In the genomic region with DNA sequence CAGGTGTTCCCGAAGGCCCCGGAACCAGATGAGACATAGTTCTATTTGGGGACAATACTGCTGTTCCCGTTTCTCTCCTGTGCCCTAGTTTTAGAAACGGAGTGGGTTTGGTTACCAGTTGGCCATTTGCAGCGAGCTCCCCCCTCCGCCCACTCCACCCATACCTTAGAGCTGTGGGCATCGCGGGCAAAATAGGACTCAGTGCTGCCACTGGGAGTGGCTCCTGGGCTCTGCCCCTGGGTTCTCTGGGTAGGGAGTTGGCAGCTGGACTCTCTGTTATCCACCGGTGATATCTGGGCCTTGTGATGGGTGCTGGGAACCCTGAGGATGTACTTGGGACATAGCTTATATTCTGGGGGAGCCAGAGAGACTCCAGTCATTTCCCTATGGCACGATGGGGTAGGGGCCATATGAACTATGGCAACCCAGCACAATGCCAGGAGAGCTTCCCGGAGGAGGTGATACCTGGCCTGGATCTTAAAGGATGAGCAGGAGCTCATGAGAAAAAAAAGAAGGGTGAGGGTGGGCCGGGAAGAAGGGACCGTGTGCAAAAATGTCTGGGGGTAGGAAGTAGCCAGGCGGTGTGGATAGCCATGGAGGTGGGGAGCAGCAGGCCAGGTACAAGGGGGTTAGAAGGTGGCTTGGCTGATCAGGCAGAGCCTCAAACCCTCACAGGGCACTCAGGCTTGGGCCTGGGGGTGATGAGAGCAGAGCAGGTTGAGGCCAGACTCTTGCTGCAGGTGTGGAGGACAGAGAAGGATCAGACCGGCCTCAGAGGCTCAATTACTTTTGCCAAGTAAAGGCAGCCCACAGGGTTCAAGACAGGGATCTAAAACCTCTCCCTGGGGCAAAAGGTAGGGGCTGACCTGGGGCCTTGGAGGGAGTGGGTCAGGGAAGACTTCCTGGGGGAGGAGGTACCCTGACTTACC, we compare ENCODE assay signal across 13 cellular contexts. TPM values are rescaled to one million over a fixed set of nuclear protein-coding genes. Genes with fewer than 3 reads are reported as not detected.
DNase-seq lines count a peak whose midpoint lies in the region; ATAC-seq, FAIRE-seq and TF ChIP-seq lines count a peak whose summit lies in the region.
"Had no signal": no experiment of that assay in that cellular context is flagged by ENCODE, and none has a peak within 500 bp of the region (broad histone marks: within the 10 kb centered on the region; RNA-seq: fewer than 3 reads in every experiment).

No MANE protein-coding gene starts in this region.

- H3K4me1 ChIP-seq in endodermal cell (ENCODE audit: control insufficient read depth, insufficient read depth, low read length) (no peaks in the 10 kb centered on the region), osteoblast (ENCODE audit: insufficient read depth, low read length) (peaks cover 10% of the 10 kb centered on the region)

- peak overlapping the region; percentile 75 to 82 for H3K27ac Mint-ChIP-seq in stimulated activated naive CD8-positive, alpha-beta T cell treated with anti-CD3 and anti-CD28 coated beads, Interleukin-15, amount 100 ng/mL, for 72 hours
- peak overlapping the region; percentile 76 for H3K27ac Mint-ChIP-seq in endodermal cell
- H3K27ac Mint-ChIP-seq in activated T-helper 2 cell treated with anti-CD3 and anti-CD28 coated beads, Interferon-gamma antibody, Interleukin-2, Interleukin-4, amounts not matched to agents 10 μg/mL and 5 μg/mL and 100 μg/mL, durations not matched to agents 14 hours and 24 hours and 36 hours = no peak overlapping the region
- H3K27ac Mint-ChIP-seq: activated CD8-positive, alpha-beta T cell treated with anti-CD3 and anti-CD28 coated beads for 36 hours had no signal

- WGBS in endodermal cell (ENCODE audit: insufficient coverage in 1 of 2, insufficient read length in 1 of 2), 2 experiments = 95 to 96% methylated on average over 12 to 15 of the region's 15 CpGs

- intact Hi-C loops in activated T-helper 2 cell treated with anti-CD3 and anti-CD28 coated beads, Interferon-gamma antibody, Interleukin-2, Interleukin-4, amounts not matched to agents 10 μg/mL and 5 μg/mL and 100 μg/mL, durations not matched to agents 14 hours and 24 hours and 36 hours (cut with micrococcal nuclease) = no loop called here

- H3K4me3 ChIP-seq in endodermal cell (ENCODE audit: low read length) = no peak overlapping the region
- H3K4me3 ChIP-seq in osteoblast (ENCODE audit: insufficient read depth, low read length) = no peak overlapping the region

- TF ChIP-seq CTCF in endodermal cell (conservative IDR thresholded peaks at IDR 0.05) (no peak), osteoblast (IDR thresholded peaks at IDR 0.05; ENCODE audit: extremely low read depth, low read depth, low read length) (no peak)

- peaks cover 0 to 6% of the 10 kb centered on the region in 2 donors for H3K9me3 Mint-ChIP-seq in stimulated activated naive CD8-positive, alpha-beta T cell treated with anti-CD3 and anti-CD28 coated beads, Interleukin-15, amount 100 ng/mL, for 72 hours
- H3K9me3 Mint-ChIP-seq in endodermal cell = no peaks in the 10 kb centered on the region
- H3K9me3 Mint-ChIP-seq in activated T-helper 2 cell treated with anti-CD3 and anti-CD28 coated beads, Interferon-gamma antibody, Interleukin-2, Interleukin-4, amounts not matched to agents 10 μg/mL and 5 μg/mL and 100 μg/mL, durations not matched to agents 14 hours and 24 hours and 36 hours = no peaks in the 10 kb centered on the region
- H3K9me3 Mint-ChIP-seq: activated CD8-positive, alpha-beta T cell treated with anti-CD3 and anti-CD28 coated beads for 36 hours; effector memory CD8-positive, alpha-beta T cell had no signal

- H3K4me3 Mint-ChIP-seq in stimulated activated naive CD8-positive, alpha-beta T cell treated with anti-CD3 and anti-CD28 coated beads, Interleukin-15, amount 100 ng/mL, for 72 hours = no peak overlapping the region
- no peak overlapping the region for H3K4me3 Mint-ChIP-seq in endodermal cell
- H3K4me3 Mint-ChIP-seq in activated T-helper 2 cell treated with anti-CD3 and anti-CD28 coated beads, Interferon-gamma antibody, Interleukin-2, Interleukin-4, amounts not matched to agents 10 μg/mL and 5 μg/mL and 100 μg/mL, durations not matched to agents 14 hours and 24 hours and 36 hours (ENCODE audit: low read depth) = no peak overlapping the region
- H3K4me3 Mint-ChIP-seq: activated CD8-positive, alpha-beta T cell treated with anti-CD3 and anti-CD28 coated beads for 36 hours; effector memory CD8-positive, alpha-beta T cell had no signal

- FAIRE-seq in GM12892 (lab: Jason Lieb, UNC) = no peak
- FAIRE-seq: GM19239 had no signal

- peaks cover 31% of the 10 kb centered on the region for H3K36me3 Mint-ChIP-seq in endodermal cell (ENCODE audit: low read depth)
- H3K36me3 Mint-ChIP-seq in activated T-helper 2 cell treated with anti-CD3 and anti-CD28 coated beads, Interferon-gamma antibody, Interleukin-2, Interleukin-4, amounts not matched to agents 10 μg/mL and 5 μg/mL and 100 μg/mL, durations not matched to agents 14 hours and 24 hours and 36 hours (ENCODE audit: low read depth) = no peaks in the 10 kb centered on the region

- no peak overlapping the region for H3K4me2 ChIP-seq in osteoblast (ENCODE audit: insufficient read depth, low read length)

- H3K9ac ChIP-seq in endodermal cell (ENCODE audit: extremely low read depth, low read length, poor library complexity, severe bottlenecking) = no peak overlapping the region

- no peak for DNase-seq in stimulated activated naive CD8-positive, alpha-beta T cell treated with anti-CD3 and anti-CD28 coated beads, Interleukin-15, amount 100 ng/mL, for 72 hours
- DNase-seq in stimulated activated naive CD8-positive, alpha-beta T cell treated with anti-CD3 and anti-CD28 coated beads, Interleukin-15, Interleukin-2, amounts not matched to agents 100 U/mL and 50 U/mL, for 24 hours = no peak
- DNase-seq in endodermal cell = peak; percentile 26
- DNase-seq in osteoblast (ENCODE audit: insufficient read length, low spot score, missing footprints) = peak; percentile 67
- no peak for DNase-seq in activated T-helper 2 cell treated with anti-CD3 and anti-CD28 coated beads, Interferon-gamma antibody, Interleukin-2, Interleukin-4, amounts not matched to agents 10 μg/mL and 5 μg/mL and 100 μg/mL, durations not matched to agents 14 hours and 24 hours and 36 hours (ENCODE audit: low spot score)
- no peak for DNase-seq in effector CD8-positive, alpha-beta T cell (lab: John Stamatoyannopoulos, UW)
- DNase-seq in NCI-H226 = no peak
- no peak for DNase-seq in GM12892 (ENCODE audit: insufficient read length)
- DNase-seq: activated CD8-positive, alpha-beta T cell treated with anti-CD3 and anti-CD28 coated beads for 36 hours; activated gamma-delta T cell; effector memory CD8-positive, alpha-beta T cell; foreskin keratinocyte had no signal

- no peak for TF ChIP-seq POLR2A in GM12892 (IDR thresholded peaks at IDR 0.05; ENCODE audit: low read depth, low read length)

- peaks cover 51% of the 10 kb centered on the region for H3K36me3 ChIP-seq in endodermal cell (ENCODE audit: control insufficient read depth, insufficient read depth, low read length)
- H3K36me3 ChIP-seq in osteoblast (ENCODE audit: insufficient read depth, low read length) = peaks cover 21% of the 10 kb centered on the region

- H3K4me1 Mint-ChIP-seq in stimulated activated naive CD8-positive, alpha-beta T cell treated with anti-CD3 and anti-CD28 coated beads, Interleukin-15, amount 100 ng/mL, for 72 hours = no peaks in the 10 kb centered on the region
- peaks cover 9% of the 10 kb centered on the region for H3K4me1 Mint-ChIP-seq in endodermal cell
- H3K4me1 Mint-ChIP-seq in activated T-helper 2 cell treated with anti-CD3 and anti-CD28 coated beads, Interferon-gamma antibody, Interleukin-2, Interleukin-4, amounts not matched to agents 10 μg/mL and 5 μg/mL and 100 μg/mL, durations not matched to agents 14 hours and 24 hours and 36 hours (ENCODE audit: low read depth) = no peaks in the 10 kb centered on the region

- H2AFZ ChIP-seq in osteoblast (ENCODE audit: low read length) = no peak overlapping the region

- H3K27ac ChIP-seq in endodermal cell (ENCODE audit: low read depth, low read length) (no peak overlapping the region), osteoblast (ENCODE audit: low read depth, low read length) (no peak overlapping the region)
- H3K27ac ChIP-seq: foreskin keratinocyte had no signal

- H3K9me3 ChIP-seq in endodermal cell (ENCODE audit: control insufficient read depth, low read length) (no peaks in the 10 kb centered on the region), osteoblast (ENCODE audit: low read depth, low read length) (no peaks in the 10 kb centered on the region)

- H3K27me3 Mint-ChIP-seq in stimulated activated naive CD8-positive, alpha-beta T cell treated with anti-CD3 and anti-CD28 coated beads, Interleukin-15, amount 100 ng/mL, for 72 hours = no peaks in the 10 kb centered on the region
- no peaks in the 10 kb centered on the region for H3K27me3 Mint-ChIP-seq in endodermal cell (ENCODE audit: insufficient read depth)
- no peaks in the 10 kb centered on the region for H3K27me3 Mint-ChIP-seq in activated T-helper 2 cell treated with anti-CD3 and anti-CD28 coated beads, Interferon-gamma antibody, Interleukin-2, Interleukin-4, amounts not matched to agents 10 μg/mL and 5 μg/mL and 100 μg/mL, durations not matched to agents 14 hours and 24 hours and 36 hours (ENCODE audit: low read depth)
- H3K27me3 Mint-ChIP-seq: activated CD8-positive, alpha-beta T cell treated with anti-CD3 and anti-CD28 coated beads for 36 hours; effector memory CD8-positive, alpha-beta T cell had no signal

- ATAC-seq in stimulated activated naive CD8-positive, alpha-beta T cell treated with anti-CD3 and anti-CD28 coated beads, Interleukin-15, amount 100 ng/mL, for 72 hours = no peak
- no peak for ATAC-seq in stimulated activated naive CD8-positive, alpha-beta T cell treated with anti-CD3 and anti-CD28 coated beads, Interleukin-15, Interleukin-2, amounts not matched to agents 100 U/mL and 50 U/mL, for 24 hours
- ATAC-seq: activated CD8-positive, alpha-beta T cell treated with anti-CD3 and anti-CD28 coated beads for 36 hours; effector memory CD8-positive, alpha-beta T cell; foreskin keratinocyte had no signal

- H3K27me3 ChIP-seq in endodermal cell (ENCODE audit: control insufficient read depth, insufficient read depth, low read length, poor library complexity, severe bottlenecking) = no peaks in the 10 kb centered on the region
- no peaks in the 10 kb centered on the region for H3K27me3 ChIP-seq in osteoblast (ENCODE audit: insufficient read depth, low read length)
- H3K27me3 ChIP-seq: foreskin keratinocyte had no signal

- peaks cover 85% of the 10 kb centered on the region for H4K20me1 ChIP-seq in osteoblast (ENCODE audit: insufficient read depth, low read length)

- peaks cover 98% of the 10 kb centered on the region for H3K79me2 ChIP-seq in osteoblast (ENCODE audit: insufficient read depth, low read length)

RNA-seq across cellular contexts. Expression of a gene that starts 9.6 kb away (rescaled TPM):
- total RNA-seq in endodermal cell (100 to 1,000 TPM in 1 of 2 donors, 10 to 100 TPM in 1; 75.6 to 109 TPM), osteoblast (22.1 and 22.4 TPM in 2 replicates)
- polyA plus RNA-seq in endodermal cell (2013, experiment 1 of 2) = 48.4 TPM
- polyA plus RNA-seq in endodermal cell (2013, experiment 2 of 2) = 41.1 TPM
- 3.5 and 6.4 TPM in 2 replicates for total RNA-seq in activated T-helper 2 cell treated with anti-CD3 and anti-CD28 coated beads, Interferon-gamma antibody, Interleukin-2, Interleukin-4, amounts not matched to agents 10 μg/mL and 5 μg/mL and 100 μg/mL, durations not matched to agents 14 hours and 24 hours and 36 hours
- polyA plus RNA-seq in GM12892 (2012; ENCODE audit: missing spikeins) = 18.6 TPM

Comparison
In these comparisons a context has a peak if more than half of its experiments do, and no peak if none do; other contexts are left out.
1. DNase-seq: peak in endodermal cell (single experiment) and osteoblast (single experiment); none in stimulated activated naive CD8-positive, alpha-beta T cell treated with anti-CD3 and anti-CD28 coated beads, Interleukin-15, amount 100 ng/mL, for 72 hours (0 of 2), stimulated activated naive CD8-positive, alpha-beta T cell treated with anti-CD3 and anti-CD28 coated beads, Interleukin-15, Interleukin-2, amounts not matched to agents 100 U/mL and 50 U/mL, for 24 hours (single experiment), activated T-helper 2 cell treated with anti-CD3 and anti-CD28 coated beads, Interferon-gamma antibody, Interleukin-2, Interleukin-4, amounts not matched to agents 10 μg/mL and 5 μg/mL and 100 μg/mL, durations not matched to agents 14 hours and 24 hours and 36 hours (single experiment), effector CD8-positive, alpha-beta T cell (single experiment), NCI-H226 (single experiment) and GM12892 (single experiment).